ENCODE assay signal across 14 cellular contexts in the genomic region with DNA sequence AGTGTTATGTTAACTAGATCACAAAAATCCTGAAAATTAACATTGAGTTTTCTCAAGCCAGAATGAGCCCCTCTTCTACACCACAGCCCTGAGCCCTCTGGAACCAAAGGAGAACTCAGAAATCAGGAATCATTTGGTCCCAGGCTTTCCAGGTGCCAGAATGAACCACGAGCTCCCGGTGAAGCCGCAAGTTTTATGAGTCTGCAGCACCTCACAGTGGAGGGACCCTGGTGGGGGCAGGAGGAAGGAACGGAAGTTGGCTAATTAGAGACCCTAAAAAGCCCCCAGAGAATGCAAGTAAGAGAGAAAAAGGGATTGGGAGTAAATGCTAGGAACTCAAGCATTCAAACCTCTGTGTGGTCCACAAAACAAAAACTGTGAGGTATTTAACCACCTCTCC. TPM values are rescaled to one million over a fixed set of nuclear protein-coding genes. Genes with fewer than 3 reads are reported as not detected.
DNase-seq lines count a peak whose midpoint lies in the region; ATAC-seq and TF ChIP-seq lines count a peak whose summit lies in the region.
"Had no signal": no experiment of that assay in that cellular context is flagged by ENCODE, and none has a peak within 500 bp of the region (broad histone marks: within the 10 kb centered on the region; RNA-seq: fewer than 3 reads in every experiment).

No MANE protein-coding gene starts in this region.

- H3K27ac ChIP-seq in right cardiac atrium (ENCODE audit: low read length) (no peak overlapping the region), vagina (no peak overlapping the region)
- H3K27ac ChIP-seq: HL-60 had no signal

- peak; percentile 30 for TF ChIP-seq CTCF in AG10803 (conservative IDR thresholded peaks at IDR 0.05; ENCODE audit: low read length)
- peak; percentile 13 for TF ChIP-seq CTCF in GM12865 (IDR thresholded peaks at IDR 0.05; ENCODE audit: insufficient read depth, low read depth, low read length, missing control alignments)
- no peak for TF ChIP-seq CTCF in vagina (IDR thresholded peaks at IDR 0.05)

- H3K4me1 Mint-ChIP-seq in activated T-helper 1 cell treated with anti-CD3 and anti-CD28 coated beads, Interleukin-12 subunit alpha, Interleukin-12 subunit beta, Interleukin-2, Interleukin-4 antibody, amounts not matched to agents 30 ng/mL and 10 ng/mL and 1 ng/mL, durations not matched to agents 14 hours and 24 hours and 36 hours (ENCODE audit: low read depth): peaks cover 83% of the 10 kb centered on the region

- H3K27me3 Mint-ChIP-seq in activated T-helper 1 cell treated with anti-CD3 and anti-CD28 coated beads, Interleukin-12 subunit alpha, Interleukin-12 subunit beta, Interleukin-2, Interleukin-4 antibody, amounts not matched to agents 30 ng/mL and 10 ng/mL and 1 ng/mL, durations not matched to agents 14 hours and 24 hours and 36 hours (ENCODE audit: insufficient read depth): no peaks in the 10 kb centered on the region

- TF ChIP-seq POLR2A in vagina (IDR thresholded peaks at IDR 0.05): no peak

- no peaks in the 10 kb centered on the region for H3K36me3 ChIP-seq in vagina

- H3K27ac Mint-ChIP-seq in activated T-helper 1 cell treated with anti-CD3 and anti-CD28 coated beads, Interleukin-12 subunit alpha, Interleukin-12 subunit beta, Interleukin-2, Interleukin-4 antibody, amounts not matched to agents 30 ng/mL and 10 ng/mL and 1 ng/mL, durations not matched to agents 14 hours and 24 hours and 36 hours: peak overlapping the region; percentile 98
- H3K27ac Mint-ChIP-seq: nephron progenitor cell had no signal

- WGBS in right cardiac atrium: 53% methylated on average over 4 of the region's 4 CpGs

- DNase-seq in AG10803 (ENCODE audit: low read depth): no peak
- DNase-seq in GM12865 (ENCODE audit: low read depth): no peak
- no peak for DNase-seq in activated T-helper 1 cell treated with anti-CD3 and anti-CD28 coated beads, Interleukin-12 subunit alpha, Interleukin-12 subunit beta, Interleukin-2, Interleukin-4 antibody, amounts not matched to agents 30 ng/mL and 10 ng/mL and 1 ng/mL, durations not matched to agents 14 hours and 24 hours and 36 hours (ENCODE audit: low spot score)
- DNase-seq in right cardiac atrium: no peak
- no peak for DNase-seq in vagina (ENCODE audit: extremely low spot score in 2 of 2)
- no peak for DNase-seq in NCI-H1930 (lab: John Stamatoyannopoulos, UW)
- DNase-seq: activated T-cell treated with anti-CD3 and anti-CD28 coated beads for 4 hours, GF-D8, NCI-H2081 treated with DMSO at 0.1 percent for 48 hours, nephron progenitor cell had no signal

- H3K4me3 ChIP-seq in AG10803 (ENCODE audit: low read length) (no peak overlapping the region), GM12865 (ENCODE audit: low read depth, low read length) (no peak overlapping the region), right cardiac atrium (ENCODE audit: low read length) (no peak overlapping the region), vagina (no peak overlapping the region)

- H3K27me3 ChIP-seq in right cardiac atrium (ENCODE audit: control insufficient read depth, insufficient read depth) (no peaks in the 10 kb centered on the region), vagina (no peaks in the 10 kb centered on the region)

- H3K4me1 ChIP-seq in right cardiac atrium (ENCODE audit: control insufficient read depth, insufficient read depth, low read length) (peaks cover 6% of the 10 kb centered on the region), vagina (peaks cover 7% of the 10 kb centered on the region)

- peaks cover 15% of the 10 kb centered on the region for H3K36me3 Mint-ChIP-seq in activated T-helper 1 cell treated with anti-CD3 and anti-CD28 coated beads, Interleukin-12 subunit alpha, Interleukin-12 subunit beta, Interleukin-2, Interleukin-4 antibody, amounts not matched to agents 30 ng/mL and 10 ng/mL and 1 ng/mL, durations not matched to agents 14 hours and 24 hours and 36 hours (ENCODE audit: low read depth)

- ATAC-seq in right cardiac atrium (peak; percentile 34 to 52), HG02759 (IDR thresholded peaks at IDR 0.05; ENCODE audit: unreplicated experiment) (no peak), GM18870 (IDR thresholded peaks at IDR 0.05; ENCODE audit: unreplicated experiment) (no peak)

- intact Hi-C loops in activated T-helper 1 cell treated with anti-CD3 and anti-CD28 coated beads, Interleukin-12 subunit alpha, Interleukin-12 subunit beta, Interleukin-2, Interleukin-4 antibody, amounts not matched to agents 30 ng/mL and 10 ng/mL and 1 ng/mL, durations not matched to agents 14 hours and 24 hours and 36 hours (cut with micrococcal nuclease): loop anchor here (10.0 kb wide), 1 partner anchor 1713 kb away; the partner anchor contains the start of gene KLRD1
- intact Hi-C loops in right cardiac atrium (cut with DNase I) (loop anchor here in 1 of 4 donors (5.0 to 10.0 kb wide), 2 partner anchors 123 to 435 kb away; no protein-coding TSS in a partner anchor), vagina (cut with DNase I) (no loop called here)

- H3K9me3 ChIP-seq in right cardiac atrium (ENCODE audit: control insufficient read depth, low read length) (no peaks in the 10 kb centered on the region), vagina (no peaks in the 10 kb centered on the region)

- peaks cover 4% of the 10 kb centered on the region for H3K9me3 Mint-ChIP-seq in activated T-helper 1 cell treated with anti-CD3 and anti-CD28 coated beads, Interleukin-12 subunit alpha, Interleukin-12 subunit beta, Interleukin-2, Interleukin-4 antibody, amounts not matched to agents 30 ng/mL and 10 ng/mL and 1 ng/mL, durations not matched to agents 14 hours and 24 hours and 36 hours
- H3K9me3 Mint-ChIP-seq: nephron progenitor cell had no signal

- H3K4me3 Mint-ChIP-seq in activated T-helper 1 cell treated with anti-CD3 and anti-CD28 coated beads, Interleukin-12 subunit alpha, Interleukin-12 subunit beta, Interleukin-2, Interleukin-4 antibody, amounts not matched to agents 30 ng/mL and 10 ng/mL and 1 ng/mL, durations not matched to agents 14 hours and 24 hours and 36 hours: no peak overlapping the region
- H3K4me3 Mint-ChIP-seq: nephron progenitor cell had no signal

RNA-seq across cellular contexts. Expression of gene BCL2L14, which starts 52.9 kb away (rescaled TPM):
- total RNA-seq in activated T-helper 1 cell treated with anti-CD3 and anti-CD28 coated beads, Interleukin-12 subunit alpha, Interleukin-12 subunit beta, Interleukin-2, Interleukin-4 antibody, amounts not matched to agents 30 ng/mL and 10 ng/mL and 1 ng/mL, durations not matched to agents 14 hours and 24 hours and 36 hours: 10.4 and 11.0 TPM in 2 replicates
- total RNA-seq in right cardiac atrium (not detected), vagina (not detected)
- polyA plus RNA-seq in right cardiac atrium: not detected
- total RNA-seq: dermis microvascular lymphatic vessel endothelial cell had no signal

Comparison
In these comparisons a context has a peak if more than half of its experiments do, and no peak if none do; other contexts are left out.
1. CTCF ChIP-seq: peak in AG10803 (single experiment) and GM12865 (single experiment); none in vagina (0 of 3).
2. ATAC-seq: peak in right cardiac atrium (2 of 2); none in HG02759 (single experiment) and GM18870 (single experiment).
3. RNA of gene BCL2L14, which starts 52.9 kb away (total RNA-seq): 10.4 to 11.0 TPM in activated T-helper 1 cell treated with anti-CD3 and anti-CD28 coated beads, Interleukin-12 subunit alpha, Interleukin-12 subunit beta, Interleukin-2, Interleukin-4 antibody, amounts not matched to agents 30 ng/mL and 10 ng/mL and 1 ng/mL, durations not matched to agents 14 hours and 24 hours and 36 hours; not detected in right cardiac atrium and not detected in vagina (single experiment); every median in the first group is over 10 times any median in the second.